In the genomic region with DNA sequence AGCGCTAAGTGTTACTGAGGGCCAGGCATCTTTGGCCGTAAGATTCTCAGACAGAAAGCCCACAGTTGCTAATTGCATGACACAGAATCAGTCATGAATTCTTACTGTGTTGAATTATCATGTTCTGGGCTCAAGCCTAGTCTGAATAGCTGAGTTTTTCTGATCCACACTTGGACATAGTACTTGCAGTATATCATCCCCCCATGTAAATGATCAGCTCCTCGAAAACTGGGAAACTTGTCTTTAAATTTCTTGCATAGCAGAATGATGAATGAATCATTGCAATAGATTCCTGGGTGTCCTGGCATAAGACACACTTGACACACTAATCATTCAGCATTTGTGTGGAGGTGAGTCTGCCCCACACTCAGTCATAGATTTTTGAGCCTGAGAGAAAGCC, we compare ENCODE assay signal across 15 cellular contexts. TPM values are rescaled to one million over a fixed set of nuclear protein-coding genes. Genes with fewer than 3 reads are reported as not detected.
A peak's percentile ranks its signal among the peaks of the same experiment; 100 is the strongest.
DNase-seq lines count a peak whose midpoint lies in the region; ATAC-seq, FAIRE-seq and TF ChIP-seq lines count a peak whose summit lies in the region.
"Had no signal": no experiment of that assay in that cellular context is flagged by ENCODE, and none has a peak within 500 bp of the region (broad histone marks: within the 10 kb centered on the region; RNA-seq: fewer than 3 reads in every experiment).

No MANE protein-coding gene starts in this region.

- ATAC-seq in activated CD8-positive, alpha-beta T cell treated with anti-CD3 and anti-CD28 coated beads, Interleukin-2, amount 10 ng/mL, durations not matched to agents 7 days and 5 days, result no peak
- ATAC-seq in activated CD8-positive, alpha-beta T cell treated with anti-CD3 and anti-CD28 coated beads for 36 hours, result no peak
- ATAC-seq in WTC11 (no peak), HG02852 (IDR thresholded peaks at IDR 0.05; ENCODE audit: unreplicated experiment) (no peak)
- ATAC-seq: A549 had no signal

- no peaks in the 10 kb centered on the region for H3K9me2 ChIP-seq in Loucy (replicated peaks; ENCODE audit: low read depth, low read length)

- no peaks in the 10 kb centered on the region for H3K36me3 ChIP-seq in Loucy (ENCODE audit: insufficient read depth, low read length)

- H3K4me3 Mint-ChIP-seq in activated CD8-positive, alpha-beta T cell treated with anti-CD3 and anti-CD28 coated beads, Interleukin-2, amount 10 ng/mL, durations not matched to agents 7 days and 5 days, result peak overlapping the region; percentile 30
- H3K4me3 Mint-ChIP-seq in activated CD8-positive, alpha-beta T cell treated with anti-CD3 and anti-CD28 coated beads for 36 hours, result no peak overlapping the region
- H3K4me3 Mint-ChIP-seq in WTC11, result no peak overlapping the region
- H3K4me3 Mint-ChIP-seq: H9 had no signal

- POLR2A ChIA-PET in activated CD8-positive, alpha-beta T cell treated with anti-CD3 and anti-CD28 coated beads, Interleukin-2, amount 10 ng/mL, durations not matched to agents 7 days and 5 days (lab: Charles Lee), result no interaction called here
- POLR2A ChIA-PET in activated CD8-positive, alpha-beta T cell treated with anti-CD3 and anti-CD28 coated beads for 36 hours (lab: Charles Lee), result interaction anchor here (1.4 kb wide), 1 partner anchor 9 kb away, joined by 3 read pairs; no protein-coding TSS in a partner anchor
- POLR2A ChIA-PET in WTC11 (lab: Charles Lee), result no interaction called here

- peaks cover 4% of the 10 kb centered on the region for H3K36me3 Mint-ChIP-seq in activated CD8-positive, alpha-beta T cell treated with anti-CD3 and anti-CD28 coated beads, Interleukin-2, amount 10 ng/mL, durations not matched to agents 7 days and 5 days (ENCODE audit: low read depth)
- H3K36me3 Mint-ChIP-seq in activated CD8-positive, alpha-beta T cell treated with anti-CD3 and anti-CD28 coated beads for 36 hours (ENCODE audit: low read depth), result peaks cover 1% of the 10 kb centered on the region
- no peaks in the 10 kb centered on the region for H3K36me3 Mint-ChIP-seq in WTC11

- DNase-seq in activated CD8-positive, alpha-beta T cell treated with anti-CD3 and anti-CD28 coated beads, Interleukin-2, amount 10 ng/mL, durations not matched to agents 7 days and 5 days, result no peak
- no peak for DNase-seq in activated CD8-positive, alpha-beta T cell treated with anti-CD3 and anti-CD28 coated beads for 36 hours
- DNase-seq in fibroblast of mammary gland (ENCODE audit: low read depth) (peak; percentile 17), renal cortical epithelial cell (ENCODE audit: low read depth) (peak; percentile 50), urothelium cell line (ENCODE audit: low spot score) (no peak), WTC11 (ENCODE audit: low spot score) (no peak)
- DNase-seq: activated CD4-positive, alpha-beta T cell treated with anti-CD3 and anti-CD28 coated beads, Interleukin-2, amount 50 U/mL, for 1 hour; DMS153; H9; NCI-H2171; SW 1271 had no signal

- H3K4me3 ChIP-seq in Loucy (ENCODE audit: low read length, poor library complexity, severe bottlenecking), result peak overlapping the region; percentile 94
- no peak overlapping the region for H3K4me3 ChIP-seq in fibroblast of mammary gland (ENCODE audit: control insufficient read depth, low read depth, low read length)
- H3K4me3 ChIP-seq: A549 had no signal

- H4K20me1 ChIP-seq in Loucy (ENCODE audit: insufficient read depth, low read length, poor library complexity, severe bottlenecking), result peaks cover 23% of the 10 kb centered on the region

- TF ChIP-seq CTCF in activated CD8-positive, alpha-beta T cell treated with anti-CD3 and anti-CD28 coated beads for 36 hours (IDR thresholded peaks at IDR 0.05), result no peak
- no peak for TF ChIP-seq CTCF in Loucy (conservative IDR thresholded peaks at IDR 0.05; ENCODE audit: low read length)
- no peak for TF ChIP-seq CTCF in fibroblast of mammary gland (conservative IDR thresholded peaks at IDR 0.05; ENCODE audit: control insufficient read depth, insufficient read depth, low read depth, low read length)
- TF ChIP-seq CTCF in WTC11 (IDR thresholded peaks at IDR 0.05), result no peak

- intact Hi-C loops in activated CD8-positive, alpha-beta T cell treated with anti-CD3 and anti-CD28 coated beads for 36 hours (cut with micrococcal nuclease), result no loop called here

- no peak for FAIRE-seq in urothelium cell line (lab: Jason Lieb, UNC)
- FAIRE-seq: A549 had no signal

- no peak overlapping the region for H2AFZ ChIP-seq in Loucy (ENCODE audit: low read length)

- H3K4me1 ChIP-seq in Loucy (ENCODE audit: insufficient read depth, low read length, poor library complexity, severe bottlenecking), result peaks cover 34% of the 10 kb centered on the region

- H3K9me3 ChIP-seq in Loucy (ENCODE audit: insufficient read depth, low read depth, low read length), result no peaks in the 10 kb centered on the region
- H3K9me3 ChIP-seq: A549 had no signal

- H3K79me2 ChIP-seq in Loucy (ENCODE audit: insufficient read depth, low read length), result peaks cover 30% of the 10 kb centered on the region

- H3K27me3 Mint-ChIP-seq in activated CD8-positive, alpha-beta T cell treated with anti-CD3 and anti-CD28 coated beads, Interleukin-2, amount 10 ng/mL, durations not matched to agents 7 days and 5 days (ENCODE audit: low read depth), result peaks cover 3% of the 10 kb centered on the region
- peaks cover under 1% of the 10 kb centered on the region for H3K27me3 Mint-ChIP-seq in activated CD8-positive, alpha-beta T cell treated with anti-CD3 and anti-CD28 coated beads for 36 hours
- peaks cover 2% of the 10 kb centered on the region; the same call in 1 of the 2 replicates for H3K27me3 Mint-ChIP-seq in WTC11 (ENCODE audit: low read depth)

- no peaks in the 10 kb centered on the region for H3F3A ChIP-seq in Loucy (ENCODE audit: low read depth)

- H3K4me1 Mint-ChIP-seq in activated CD8-positive, alpha-beta T cell treated with anti-CD3 and anti-CD28 coated beads, Interleukin-2, amount 10 ng/mL, durations not matched to agents 7 days and 5 days (ENCODE audit: low read depth), result peaks cover 31% of the 10 kb centered on the region
- H3K4me1 Mint-ChIP-seq in activated CD8-positive, alpha-beta T cell treated with anti-CD3 and anti-CD28 coated beads for 36 hours (ENCODE audit: low read depth), result peaks cover 26% of the 10 kb centered on the region
- peaks cover 11% of the 10 kb centered on the region for H3K4me1 Mint-ChIP-seq in WTC11

- CTCF ChIA-PET in activated CD8-positive, alpha-beta T cell treated with anti-CD3 and anti-CD28 coated beads, Interleukin-2, amount 10 ng/mL, durations not matched to agents 7 days and 5 days (lab: Charles Lee), result interaction anchor here (1.4 kb wide), 1 partner anchor 56 kb away, joined by 3 read pairs; no protein-coding TSS in a partner anchor
- CTCF ChIA-PET in activated CD8-positive, alpha-beta T cell treated with anti-CD3 and anti-CD28 coated beads for 36 hours (lab: Charles Lee), result interaction anchor here (0.7 to 3.0 kb wide), 2 partner anchors 26 to 74 kb away, joined by 3 to 9 read pairs; no protein-coding TSS in a partner anchor
- CTCF ChIA-PET in WTC11 (lab: Charles Lee), result interaction anchor here (1.1 to 1.4 kb wide), 2 partner anchors 25 to 53 kb away, joined by 4 read pairs; no protein-coding TSS in a partner anchor

- H3K9ac ChIP-seq in Loucy (ENCODE audit: low read depth, low read length, poor library complexity, severe bottlenecking), result no peak overlapping the region

- H3K27ac Mint-ChIP-seq in activated CD8-positive, alpha-beta T cell treated with anti-CD3 and anti-CD28 coated beads, Interleukin-2, amount 10 ng/mL, durations not matched to agents 7 days and 5 days, result no peak overlapping the region
- no peak overlapping the region for H3K27ac Mint-ChIP-seq in activated CD8-positive, alpha-beta T cell treated with anti-CD3 and anti-CD28 coated beads for 36 hours
- no peak overlapping the region for H3K27ac Mint-ChIP-seq in WTC11
- H3K27ac Mint-ChIP-seq: H9 had no signal

- H3K4me2 ChIP-seq in Loucy (ENCODE audit: low read depth, low read length, poor library complexity, severe bottlenecking), result peak overlapping the region; percentile 98
- H3K4me2 ChIP-seq: A549 had no signal

- H3K27me3 ChIP-seq in Loucy (ENCODE audit: insufficient read depth, low read length, poor library complexity, severe bottlenecking), result no peaks in the 10 kb centered on the region

- H3K9me3 Mint-ChIP-seq in activated CD8-positive, alpha-beta T cell treated with anti-CD3 and anti-CD28 coated beads, Interleukin-2, amount 10 ng/mL, durations not matched to agents 7 days and 5 days (ENCODE audit: insufficient read depth), result no peaks in the 10 kb centered on the region
- H3K9me3 Mint-ChIP-seq in activated CD8-positive, alpha-beta T cell treated with anti-CD3 and anti-CD28 coated beads for 36 hours, result no peaks in the 10 kb centered on the region
- no peaks in the 10 kb centered on the region for H3K9me3 Mint-ChIP-seq in WTC11
- H3K9me3 Mint-ChIP-seq: H9 had no signal

TF ChIP-seq in WTC11, 78 proteins besides CTCF, POLR2A, EP300 and RAD21 (continues in another document):
- TF ChIP-seq ZBTB21 (CRISPR knock-in tag; IDR thresholded peaks at IDR 0.05; ENCODE audit: borderline replicate concordance) (no peak), EMX1 (CRISPR knock-in tag; IDR thresholded peaks at IDR 0.05) (no peak), CBFB (CRISPR knock-in tag; IDR thresholded peaks at IDR 0.05; ENCODE audit: low read depth) (no peak), GRHL2 (CRISPR knock-in tag; IDR thresholded peaks at IDR 0.05; ENCODE audit: insufficient replicate concordance, severe bottlenecking) (no peak), E2F5 (CRISPR knock-in tag; IDR thresholded peaks at IDR 0.05) (no peak)

RNA-seq across cellular contexts. Expression of gene MLYCD, which starts 2.2 kb away (rescaled TPM):
- total RNA-seq in activated CD8-positive, alpha-beta T cell treated with anti-CD3 and anti-CD28 coated beads, Interleukin-2, amount 10 ng/mL, durations not matched to agents 7 days and 5 days, result 1 to 10 TPM; 4.2 to 4.3 TPM
- total RNA-seq in activated CD8-positive, alpha-beta T cell treated with anti-CD3 and anti-CD28 coated beads for 36 hours, result 1 to 10 TPM; 3.5 to 3.7 TPM
- 3.6 and 7.1 TPM in 2 replicates for total RNA-seq in renal cortical epithelial cell
- 5.9 to 6.3 TPM (median 6.1 TPM) in 3 replicates for total RNA-seq in WTC11 (2021)

RNA-seq across cellular contexts. Expression of gene OSGIN1, which starts 51.9 kb away (rescaled TPM):
- total RNA-seq in activated CD8-positive, alpha-beta T cell treated with anti-CD3 and anti-CD28 coated beads, Interleukin-2, amount 10 ng/mL, durations not matched to agents 7 days and 5 days, result under 1 TPM; 0.24 to 0.26 TPM
- under 1 TPM; 0.56 to 0.67 TPM for total RNA-seq in activated CD8-positive, alpha-beta T cell treated with anti-CD3 and anti-CD28 coated beads for 36 hours
- total RNA-seq in renal cortical epithelial cell (0.69 and 1.4 TPM in 2 replicates), WTC11 (2021) (0.73 to 1.7 TPM (median 1.1 TPM) in 3 replicates)
- total RNA-seq: cerebellum had no signal

Comparison
In these comparisons a context has a peak if more than half of its experiments do, and no peak if none do; other contexts are left out.
1. DNase-seq: peak in fibroblast of mammary gland (single experiment) and renal cortical epithelial cell (single experiment); none in activated CD8-positive, alpha-beta T cell treated with anti-CD3 and anti-CD28 coated beads, Interleukin-2, amount 10 ng/mL, durations not matched to agents 7 days and 5 days (single experiment), activated CD8-positive, alpha-beta T cell treated with anti-CD3 and anti-CD28 coated beads for 36 hours (single experiment), urothelium cell line (single experiment) and WTC11 (single experiment).